1 cellular context compared by ENCODE assay signal in the genomic region with DNA sequence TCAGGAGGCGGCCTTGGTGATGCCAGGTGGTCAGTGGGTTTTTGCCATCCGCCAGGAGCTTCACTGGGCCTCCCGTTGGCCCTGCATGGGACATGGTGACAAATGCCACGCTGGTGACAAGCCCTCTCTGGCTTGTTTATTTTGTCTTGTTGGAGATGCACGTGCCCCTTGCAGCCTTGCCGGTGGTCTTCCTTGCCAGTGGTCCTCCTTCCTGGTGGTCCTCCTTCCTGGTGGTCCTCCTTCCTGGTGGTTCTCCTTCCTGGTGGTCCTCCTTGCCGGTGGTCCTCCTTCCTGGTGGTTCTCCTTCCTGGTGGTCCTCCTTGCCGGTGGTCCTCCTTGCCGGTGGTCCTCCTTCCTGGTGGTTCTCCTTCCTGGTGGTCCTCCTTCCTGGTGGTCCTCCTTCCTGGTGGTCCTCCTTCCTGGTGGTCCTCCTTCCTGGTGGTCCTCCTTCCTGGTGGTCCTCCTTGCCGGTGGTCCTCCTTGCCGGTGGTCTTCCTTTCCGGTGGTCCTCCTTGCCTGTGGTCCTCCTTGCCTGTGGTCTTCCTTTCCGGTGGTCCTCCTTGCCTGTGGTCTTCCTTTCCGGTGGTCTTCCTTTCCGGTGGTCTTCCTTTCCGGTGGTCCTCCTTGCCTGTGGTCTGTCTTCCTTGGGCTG.
TF ChIP-seq lines count a peak whose summit lies in the region.

No MANE protein-coding gene starts in this region.

TF ChIP-seq in HepG2, 621 proteins besides CTCF, POLR2A, EP300 and RAD21:
- TF ChIP-seq ZNF263 (CRISPR knock-in tag; IDR thresholded peaks at IDR 0.05): peak; percentile 60
